ENCODE assay signal across 8 cellular contexts in the genomic region with DNA sequence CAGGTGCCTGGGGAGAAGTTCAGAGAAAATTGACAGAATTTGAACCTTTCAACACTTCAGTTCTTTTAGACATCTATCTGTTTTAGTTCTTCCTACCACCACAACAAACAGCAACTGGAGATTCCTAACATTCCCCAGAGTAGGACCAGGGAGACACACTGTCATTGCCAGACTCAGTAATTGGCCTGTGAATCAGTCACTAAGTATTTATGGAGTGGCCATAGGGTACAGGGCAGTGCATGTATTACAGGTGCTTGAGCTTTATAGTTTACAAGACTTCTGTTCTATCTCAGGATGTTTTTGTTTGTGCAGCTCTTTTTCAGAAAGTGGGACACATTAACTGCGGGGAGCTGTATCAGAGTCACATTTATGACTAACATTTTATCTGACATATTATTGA. TPM values are rescaled to one million over a fixed set of nuclear protein-coding genes. Genes with fewer than 3 reads are reported as not detected.
DNase-seq lines count a peak whose midpoint lies in the region; ATAC-seq and TF ChIP-seq lines count a peak whose summit lies in the region.

No MANE protein-coding gene starts in this region.

- H3K36me3 ChIP-seq in endodermal cell (ENCODE audit: control insufficient read depth, insufficient read depth, low read length), result peaks cover 15% of the 10 kb centered on the region
- H3K36me3 ChIP-seq in trophoblast cell (ENCODE audit: control insufficient read depth in 1 of 2, insufficient read depth in 2 of 2, low read length in 2 of 2), result peaks cover 0 to under 1% of the 10 kb centered on the region in 2 experiments

- H3K27ac ChIP-seq in endodermal cell (ENCODE audit: low read depth, low read length) (no peak overlapping the region), trophoblast cell (ENCODE audit: low read depth, low read length) (peak overlapping the region; percentile 88)

- no peak overlapping the region for H2BK5ac ChIP-seq in trophoblast cell (ENCODE audit: low read depth, low read length, poor library complexity)

- no peak overlapping the region for H2AK5ac ChIP-seq in trophoblast cell (ENCODE audit: low read length)

- no peaks in the 10 kb centered on the region for H3K4me1 ChIP-seq in endodermal cell (ENCODE audit: control insufficient read depth, insufficient read depth, low read length)
- H3K4me1 ChIP-seq in trophoblast cell (ENCODE audit: control insufficient read depth in 1 of 2, insufficient read depth in 2 of 2, low read length in 2 of 2), result peaks cover 8 to 10% of the 10 kb centered on the region in 2 experiments

- H2BK12ac ChIP-seq in trophoblast cell (ENCODE audit: low read length), result no peak overlapping the region

- peaks cover 18% of the 10 kb centered on the region for H3K79me2 ChIP-seq in trophoblast cell (ENCODE audit: control insufficient read depth, insufficient read depth, low read length, poor library complexity)

- peaks cover 29% of the 10 kb centered on the region for H3K79me1 ChIP-seq in trophoblast cell (ENCODE audit: low read length)

- peaks cover 28% of the 10 kb centered on the region for H3K4me1 Mint-ChIP-seq in endodermal cell

- no peak overlapping the region for H4K12ac ChIP-seq in trophoblast cell (ENCODE audit: low read depth, low read length)

- DNase-seq in GM04503 (ENCODE audit: low read depth) (peak; percentile 30), NCI-H748 treated with DMSO at 0.1 percent for 48 hours (lab: John Stamatoyannopoulos, UW) (peak; percentile 12), endodermal cell (peak; percentile 59), trophoblast cell (peak; percentile 84 to 95), SKM-1 treated with dmso at 0.1 percent for 144 hours (lab: John Stamatoyannopoulos, UW; ENCODE audit: unreplicated experiment) (no peak)
- no peak for DNase-seq in effector CD4-positive, alpha-beta T cell

- H3K36me3 Mint-ChIP-seq in endodermal cell (ENCODE audit: low read depth), result peaks cover 6% of the 10 kb centered on the region

- ATAC-seq in HG03108 (IDR thresholded peaks at IDR 0.05; ENCODE audit: unreplicated experiment), result no peak
- no peak for ATAC-seq in HG03095 (IDR thresholded peaks at IDR 0.05; ENCODE audit: unreplicated experiment)

- peak overlapping the region; percentile 98 for H3K4me3 Mint-ChIP-seq in endodermal cell

- no peak overlapping the region for H3K14ac ChIP-seq in trophoblast cell (ENCODE audit: low read length)

- H3K27ac Mint-ChIP-seq in endodermal cell, result no peak overlapping the region

- no peaks in the 10 kb centered on the region for H3K9me3 ChIP-seq in endodermal cell (ENCODE audit: control insufficient read depth, low read length)
- H3K9me3 ChIP-seq in trophoblast cell (ENCODE audit: insufficient read depth, low read depth, low read length), result no peaks in the 10 kb centered on the region

- H2BK120ac ChIP-seq in trophoblast cell (ENCODE audit: insufficient read depth, low read length, poor library complexity), result no peak overlapping the region

- peak overlapping the region; percentile 96 for H3K4me2 ChIP-seq in trophoblast cell (ENCODE audit: low read length)

- no peak overlapping the region for H3K4ac ChIP-seq in trophoblast cell (ENCODE audit: low read depth, low read length)

- no peaks in the 10 kb centered on the region for H3K9me3 Mint-ChIP-seq in endodermal cell

- H3K27me3 Mint-ChIP-seq in endodermal cell (ENCODE audit: insufficient read depth), result no peaks in the 10 kb centered on the region

- 100% methylated on average over 1 of the region's 1 CpG for WGBS in endodermal cell (ENCODE audit: insufficient coverage in 1 of 2, insufficient read length in 1 of 2), 2 experiments
- no CpG with 5 or more reads among the region's 1 CpG for WGBS in trophoblast cell (ENCODE audit: extremely low coverage, insufficient coverage, insufficient read length)

- no peak overlapping the region for H4K8ac ChIP-seq in trophoblast cell (ENCODE audit: low read depth, low read length)

- no peak overlapping the region for H4K91ac ChIP-seq in trophoblast cell (ENCODE audit: low read depth, low read length)

- H3K27me3 ChIP-seq in endodermal cell (ENCODE audit: control insufficient read depth, insufficient read depth, low read length, poor library complexity, severe bottlenecking), result no peaks in the 10 kb centered on the region
- no peaks in the 10 kb centered on the region for H3K27me3 ChIP-seq in trophoblast cell (ENCODE audit: insufficient read depth, low read length)

- no peak overlapping the region for H3K18ac ChIP-seq in trophoblast cell (ENCODE audit: low read length)

- no peak overlapping the region for H3K23ac ChIP-seq in trophoblast cell (ENCODE audit: low read length)

- peak overlapping the region; percentile 98 for H3K4me3 ChIP-seq in endodermal cell (ENCODE audit: low read length)
- H3K4me3 ChIP-seq in trophoblast cell (ENCODE audit: low read depth, low read length), result no peak overlapping the region

- H3K9ac ChIP-seq in endodermal cell (ENCODE audit: extremely low read depth, low read length, poor library complexity, severe bottlenecking) (peak overlapping the region; percentile 76), trophoblast cell (ENCODE audit: low read length) (no peak overlapping the region)

- no peak overlapping the region for H2AFZ ChIP-seq in trophoblast cell (ENCODE audit: insufficient read depth, low read length, poor library complexity)

- TF ChIP-seq CTCF in endodermal cell (conservative IDR thresholded peaks at IDR 0.05), result no peak

RNA-seq across cellular contexts. Expression of gene CDC14A, which starts 1.7 kb away (rescaled TPM):
- total RNA-seq in endodermal cell, result 10 to 100 TPM; 14.5 to 17.6 TPM
- 9.9 TPM for polyA plus RNA-seq in endodermal cell (2013, experiment 1 of 2)
- 10.4 TPM for polyA plus RNA-seq in endodermal cell (2013, experiment 2 of 2)
- 8.8 and 9.6 TPM in 2 replicates for polyA plus RNA-seq in trophoblast cell (2013)

Comparison
In these comparisons a context has a peak if more than half of its experiments do, and no peak if none do; other contexts are left out.
1. DNase-seq: peak in GM04503 (single experiment), NCI-H748 treated with DMSO at 0.1 percent for 48 hours (single experiment), endodermal cell (single experiment) and trophoblast cell (2 of 2); none in SKM-1 treated with dmso at 0.1 percent for 144 hours (single experiment) and effector CD4-positive, alpha-beta T cell (single experiment).